In genomic region chr17:77504652-77505459, GRCh38 we compare ENCODE assay signal across 19 cellular contexts.
A peak's percentile ranks its signal among the peaks of the same experiment; 100 is the strongest.
DNase-seq lines count a peak whose midpoint lies in the region; ATAC-seq, FAIRE-seq and TF ChIP-seq lines count a peak whose summit lies in the region.
"Had no signal": no experiment of that assay in that cellular context is flagged by ENCODE, and none has a peak within 500 bp of the region (broad histone marks: within the 10 kb centered on the region; RNA-seq: fewer than 3 reads in every experiment).

No MANE protein-coding gene starts in this region.

- H4K8ac ChIP-seq in H1 (ENCODE audit: extremely low read depth, insufficient read depth, low read length): no peak overlapping the region

- no peak overlapping the region for H2BK12ac ChIP-seq in H1 (ENCODE audit: low read depth, low read length)

- H3K14ac ChIP-seq in H1 (ENCODE audit: insufficient read length): no peak overlapping the region

- no peak overlapping the region for H3K4me3 Mint-ChIP-seq in CD14-positive monocyte
- no peak overlapping the region for H3K4me3 Mint-ChIP-seq in GM23338
- H3K4me3 Mint-ChIP-seq in nephron progenitor cell: no peak overlapping the region
- H3K4me3 Mint-ChIP-seq in effector memory CD8-positive, alpha-beta T cell: no peak overlapping the region
- H3K4me3 Mint-ChIP-seq: CD4-positive, alpha-beta T cell had no signal

- CTCF ChIA-PET in H1 (lab: Charles Lee; ENCODE audit: partially characterized antibody): interaction anchor here (0.8 to 3.2 kb wide), 8 partner anchors 9 to 236 kb away, joined by 3 to 13 read pairs (median 4); no protein-coding TSS in a partner anchor

- peaks cover 0 to 11% (median 10%) of the 10 kb centered on the region in 3 donors for H3K27me3 Mint-ChIP-seq in CD14-positive monocyte (ENCODE audit: low read depth in 3 of 3)
- H3K27me3 Mint-ChIP-seq in GM23338 (ENCODE audit: insufficient read depth, low read depth, poor library complexity): peaks cover 27% of the 10 kb centered on the region
- no peaks in the 10 kb centered on the region for H3K27me3 Mint-ChIP-seq in nephron progenitor cell (ENCODE audit: low read depth, poor library complexity)
- no peaks in the 10 kb centered on the region for H3K27me3 Mint-ChIP-seq in effector memory CD8-positive, alpha-beta T cell
- H3K27me3 Mint-ChIP-seq: CD4-positive, alpha-beta T cell had no signal

- H3F3A ChIP-seq in GM23338 (replicated peaks; ENCODE audit: low read depth): no peaks in the 10 kb centered on the region

- H4K91ac ChIP-seq in H1 (replicated peaks; ENCODE audit: insufficient read length, low read length): no peak overlapping the region

- H3K9me2 ChIP-seq in GM23338 (ENCODE audit: insufficient read depth): peaks cover 10% of the 10 kb centered on the region

- H3K4me1 Mint-ChIP-seq in CD14-positive monocyte (no peaks in the 10 kb centered on the region), GM23338 (peaks cover 22% of the 10 kb centered on the region), nephron progenitor cell (peaks cover 15% of the 10 kb centered on the region)
- peaks cover 0 to 4% of the 10 kb centered on the region in 2 donors for H3K4me1 Mint-ChIP-seq in effector memory CD8-positive, alpha-beta T cell (ENCODE audit: low read depth in 2 of 2)

- H2BK20ac ChIP-seq in H1 (ENCODE audit: low read length): no peak overlapping the region

- no peak overlapping the region for H3K9ac ChIP-seq in H1 (replicated peaks in 1 of 4; ENCODE audit: extremely low read depth in 1 of 4, low read depth in 3 of 4, low read length in 3 of 4)

- FAIRE-seq in H1 (lab: Jason Lieb, UNC): no peak
- FAIRE-seq: GM12878 had no signal

- H3K36me3 ChIP-seq in GM23338 (ENCODE audit: insufficient read depth) (peaks cover 3% of the 10 kb centered on the region; the same call in 1 of the 2 replicates), H1 (ENCODE audit: control insufficient read depth in 2 of 4, insufficient read depth in 4 of 4, low read length in 3 of 4) (peaks cover 0 to 2% (median 0%) of the 10 kb centered on the region in 4 experiments; a peak in 2 of 8 replicates), osteoblast (ENCODE audit: insufficient read depth, low read length) (peaks cover 24% of the 10 kb centered on the region)

- H3K9me3 Mint-ChIP-seq in CD14-positive monocyte: no peaks in the 10 kb centered on the region
- H3K9me3 Mint-ChIP-seq in GM23338: peaks cover 5% of the 10 kb centered on the region; the same call in 2 of the 3 replicates
- H3K9me3 Mint-ChIP-seq in nephron progenitor cell: no peaks in the 10 kb centered on the region
- H3K9me3 Mint-ChIP-seq in effector memory CD8-positive, alpha-beta T cell: no peaks in the 10 kb centered on the region
- H3K9me3 Mint-ChIP-seq: CD4-positive, alpha-beta T cell had no signal

- POLR2A ChIA-PET in H1 (lab: Charles Lee; ENCODE audit: partially characterized antibody): interaction anchor here (1.1 kb wide), 1 partner anchor 126 kb away, joined by 4 read pairs; no protein-coding TSS in a partner anchor

- H2BK120ac ChIP-seq in H1 (replicated peaks; ENCODE audit: low read depth, low read length): no peak overlapping the region

- no peak overlapping the region for H3K4ac ChIP-seq in H1 (replicated peaks; ENCODE audit: insufficient read length, low read depth, low read length)

- intact Hi-C loops in CD14-positive monocyte (cut with micrococcal nuclease): no loop called here

- no peak for TF ChIP-seq RAD21 in H1 (IDR thresholded peaks at IDR 0.05 in 1 of 2, conservative IDR thresholded peaks at IDR 0.05 in 1 of 2; ENCODE audit: low read depth in 2 of 2, low read length in 2 of 2)

- no peaks in the 10 kb centered on the region for H3K79me1 ChIP-seq in H1 (ENCODE audit: low read depth, low read length)

- H3K23me2 ChIP-seq in H1 (ENCODE audit: low read depth, low read length): peaks cover 9% of the 10 kb centered on the region; the same call in 1 of the 2 replicates

- H3K23ac ChIP-seq in H1 (ENCODE audit: insufficient read length): no peak overlapping the region

- H4K5ac ChIP-seq in H1 (ENCODE audit: insufficient read length, low read depth, low read length): no peak overlapping the region

- H2AFZ ChIP-seq in GM23338: no peak overlapping the region
- H2AFZ ChIP-seq in H1 (ENCODE audit: low read length): no peak overlapping the region
- H2AFZ ChIP-seq in osteoblast (ENCODE audit: low read length): no peak overlapping the region

- no peak overlapping the region for H3K18ac ChIP-seq in H1 (ENCODE audit: extremely low read depth, low read length)

- H3K79me2 ChIP-seq in GM23338 (replicated peaks; ENCODE audit: insufficient read depth) (no peaks in the 10 kb centered on the region), H1 (ENCODE audit: control insufficient read depth in 1 of 2, insufficient read depth in 2 of 2, low read length in 2 of 2) (no peaks in the 10 kb centered on the region), osteoblast (ENCODE audit: insufficient read depth, low read length) (no peaks in the 10 kb centered on the region)

- no peak overlapping the region for H3K56ac ChIP-seq in H1 (replicated peaks; ENCODE audit: insufficient read length, low read depth, low read length)

- no peak overlapping the region; the same call in 1 of the 2 replicates for H3K27ac ChIP-seq in GM23338 (ENCODE audit: low read depth)
- H3K27ac ChIP-seq in H1 (ENCODE audit: low read depth, low read length): no peak overlapping the region
- H3K27ac ChIP-seq in osteoblast (ENCODE audit: low read depth, low read length): no peak overlapping the region
- H3K27ac ChIP-seq: Peyer's patch had no signal

- peaks cover 0 to 4% of the 10 kb centered on the region in 2 experiments; a peak in 1 of 4 replicates for H3K9me3 ChIP-seq in H1 (ENCODE audit: insufficient read depth in 2 of 2, low read depth in 1 of 2, low read length in 1 of 2)
- no peaks in the 10 kb centered on the region for H3K9me3 ChIP-seq in osteoblast (ENCODE audit: low read depth, low read length)
- H3K9me3 ChIP-seq: Peyer's patch had no signal

- H2BK15ac ChIP-seq in H1 (ENCODE audit: low read length): peak overlapping the region; percentile 72; the same call in 1 of the 2 replicates

- H3K27me3 ChIP-seq in GM23338 (ENCODE audit: insufficient read depth) (no peaks in the 10 kb centered on the region), H1 (replicated peaks in 1 of 4; ENCODE audit: control insufficient read depth in 3 of 4, extremely low read depth in 1 of 4, insufficient read depth in 3 of 4, low read length in 3 of 4) (no peaks in the 10 kb centered on the region), osteoblast (ENCODE audit: insufficient read depth, low read length) (no peaks in the 10 kb centered on the region)
- H3K27me3 ChIP-seq: Peyer's patch had no signal

- no peak for TF ChIP-seq EP300 in H1 (IDR thresholded peaks at IDR 0.05; ENCODE audit: borderline replicate concordance in 1 of 2, low read depth in 2 of 2, low read length in 2 of 2)

- H3K4me3 ChIP-seq in GM23338 (no peak overlapping the region), H1 (ENCODE audit: extremely low read depth in 1 of 4, insufficient read depth in 2 of 4, low read depth in 3 of 4, low read length in 4 of 4) (no peak overlapping the region), osteoblast (ENCODE audit: insufficient read depth, low read length) (no peak overlapping the region)
- H3K4me3 ChIP-seq: GM12878, Peyer's patch had no signal

- DNase-seq in CD14-positive monocyte (ENCODE audit: low spot score) (peak; percentile 11), GM23338 (ENCODE audit: low spot score) (no peak), H1 (ENCODE audit: low read depth in 1 of 2, low spot score in 2 of 2) (no peak), osteoblast (ENCODE audit: insufficient read length, low spot score, missing footprints) (peak; percentile 83), nephron progenitor cell (no peak), midbrain (lab: John Stamatoyannopoulos, UW) (no peak)
- no peak for DNase-seq in effector memory CD8-positive, alpha-beta T cell
- DNase-seq in activated naive CD4-positive, alpha-beta T cell treated with anti-CD3 and anti-CD28 coated beads, Interleukin-2, amount 50 U/mL, for 16 hours: no peak
- DNase-seq: ACHN; Calu3; CD4-positive, alpha-beta T cell; DMS79; HCEC 1CT; MV-4-11; NCI-H1417 treated with DMSO at 0.1 percent for 48 hours; NCI-H2029; NCI-H510A treated with DMSO at 0.1 percent for 48 hours had no signal

- H4K20me1 ChIP-seq in GM23338 (replicated peaks; ENCODE audit: insufficient read depth): no peaks in the 10 kb centered on the region
- peaks cover 0 to 1% of the 10 kb centered on the region in 2 experiments for H4K20me1 ChIP-seq in H1 (replicated peaks in 1 of 2; ENCODE audit: control insufficient read depth in 1 of 2, insufficient read depth in 2 of 2, low read length in 2 of 2)
- H4K20me1 ChIP-seq in osteoblast (ENCODE audit: insufficient read depth, low read length): peaks cover 4% of the 10 kb centered on the region

- H3K4me2 ChIP-seq in GM23338 (no peak overlapping the region), H1 (ENCODE audit: insufficient read depth in 1 of 2, low read depth in 2 of 2, low read length in 2 of 2) (no peak overlapping the region), osteoblast (ENCODE audit: insufficient read depth, low read length) (no peak overlapping the region)

- H3K36me3 Mint-ChIP-seq in CD14-positive monocyte (peaks cover 15 to 18% of the 10 kb centered on the region in 2 donors), GM23338 (ENCODE audit: low read depth) (peaks cover 24% of the 10 kb centered on the region), nephron progenitor cell (ENCODE audit: low read depth) (peaks cover 28% of the 10 kb centered on the region)
- H3K36me3 Mint-ChIP-seq in effector memory CD8-positive, alpha-beta T cell (ENCODE audit: insufficient read depth): peaks cover 21% of the 10 kb centered on the region

- TF ChIP-seq POLR2A in H1 (IDR thresholded peaks at IDR 0.05; ENCODE audit: control extremely low read depth in 1 of 2, low read depth in 2 of 2, low read length in 2 of 2): no peak

- 86% methylated on average over 17 of the region's 17 CpGs; no CpG with 5 or more reads in 1 of the 2 experiments for WGBS in H1 (ENCODE audit: extremely low coverage in 1 of 2, insufficient coverage in 1 of 2, insufficient read length in 1 of 2, insufficient replicate concordance in 2 of 2, low coverage in 1 of 2, low lambda C conversion rate in 2 of 2, missing lambda C conversion rate in 1 of 2), 2 experiments

- no peak overlapping the region for H2AK5ac ChIP-seq in H1 (ENCODE audit: low read depth, low read length)

- TF ChIP-seq CTCF in CD14-positive monocyte (IDR thresholded peaks at IDR 0.05) (no peak), GM23338 (conservative IDR thresholded peaks at IDR 0.05; ENCODE audit: low read depth in 2 of 2) (no peak), H1 (IDR thresholded peaks at IDR 0.05; ENCODE audit: control extremely low read depth in 1 of 3, insufficient read depth in 1 of 3, low read depth in 1 of 3, low read length in 3 of 3) (no peak), osteoblast (IDR thresholded peaks at IDR 0.05; ENCODE audit: extremely low read depth, low read depth, low read length) (no peak), nephron progenitor cell (IDR thresholded peaks at IDR 0.05) (no peak)

- no peak overlapping the region for H2BK5ac ChIP-seq in H1 (ENCODE audit: low read depth, low read length)

- no peak overlapping the region for H3K27ac Mint-ChIP-seq in CD14-positive monocyte
- no peak overlapping the region for H3K27ac Mint-ChIP-seq in GM23338
- H3K27ac Mint-ChIP-seq in nephron progenitor cell: no peak overlapping the region
- H3K27ac Mint-ChIP-seq in effector memory CD8-positive, alpha-beta T cell: no peak overlapping the region
- H3K27ac Mint-ChIP-seq: CD4-positive, alpha-beta T cell had no signal

- ATAC-seq in GM23338: peak; percentile 59
- ATAC-seq in effector memory CD8-positive, alpha-beta T cell (replicated peaks): no peak
- ATAC-seq: GM12878 had no signal

- peaks cover 13% of the 10 kb centered on the region for H3K4me1 ChIP-seq in GM23338 (ENCODE audit: insufficient read depth)
- H3K4me1 ChIP-seq in H1 (replicated peaks in 1 of 4; ENCODE audit: control insufficient read depth in 3 of 4, insufficient read depth in 4 of 4, low read length in 3 of 4): peaks cover 0 to 7% (median 4%) of the 10 kb centered on the region in 4 experiments; a peak in 3 of 7 replicates
- H3K4me1 ChIP-seq in osteoblast (ENCODE audit: insufficient read depth, low read length): no peaks in the 10 kb centered on the region
- H3K4me1 ChIP-seq: Peyer's patch had no signal

Comparison
In these comparisons a context has a peak if more than half of its experiments do, and no peak if none do; other contexts are left out.
1. DNase-seq: peak in CD14-positive monocyte (single experiment) and osteoblast (single experiment); none in GM23338 (single experiment), H1 (0 of 2), nephron progenitor cell (single experiment), effector memory CD8-positive, alpha-beta T cell (0 of 3), activated naive CD4-positive, alpha-beta T cell treated with anti-CD3 and anti-CD28 coated beads, Interleukin-2, amount 50 U/mL, for 16 hours (single experiment) and midbrain (single experiment).